In the genomic region with DNA sequence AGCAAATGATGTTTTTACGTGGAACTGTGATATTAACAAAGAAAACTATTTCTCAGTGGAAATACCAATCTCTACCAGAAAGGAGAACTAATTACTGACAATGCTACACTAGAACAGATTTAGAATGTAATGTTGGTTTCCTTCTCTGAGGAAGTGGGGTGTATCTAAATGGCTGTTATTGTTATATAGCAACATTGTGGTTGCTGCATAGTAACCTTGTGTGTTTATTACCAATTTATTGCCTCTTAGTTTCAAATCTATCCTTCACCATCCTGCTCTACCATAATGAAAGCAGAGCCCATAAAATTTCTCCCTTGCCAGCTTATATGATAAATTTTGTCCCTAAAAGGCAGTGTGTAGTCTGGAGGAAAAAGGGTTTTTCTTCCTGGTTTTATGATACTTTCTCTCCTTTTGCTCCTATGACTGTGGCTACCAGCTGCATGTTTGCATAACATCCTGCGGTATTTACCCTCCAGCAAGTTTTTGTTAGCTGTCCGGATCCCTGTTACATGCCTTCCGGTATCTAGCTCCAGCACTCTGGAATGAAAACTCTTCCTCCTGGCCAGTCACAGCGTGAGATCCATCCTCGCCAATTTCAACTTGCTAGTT, we compare ENCODE assay signal across 1 cellular context.
A peak's percentile ranks its signal among the peaks of the same experiment; 100 is the strongest.
TF ChIP-seq lines count a peak whose summit lies in the region.

No MANE protein-coding gene starts in this region.

TF ChIP-seq in HEK293, 187 proteins besides CTCF, POLR2A, EP300 and RAD21 (continued from another document):
- TF ChIP-seq ZNF600 (tag by site-specific recombination; IDR thresholded peaks at IDR 0.05) = peak; percentile 80
- TF ChIP-seq OSR2 (tag by site-specific recombination; IDR thresholded peaks at IDR 0.05) = peak; percentile 65
- TF ChIP-seq ZBTB17 (tag by site-specific recombination; IDR thresholded peaks at IDR 0.05) = 0 out of 2 replicates have a peak, but pooled peaks have one; percentile 41
- TF ChIP-seq, protein P1, sequence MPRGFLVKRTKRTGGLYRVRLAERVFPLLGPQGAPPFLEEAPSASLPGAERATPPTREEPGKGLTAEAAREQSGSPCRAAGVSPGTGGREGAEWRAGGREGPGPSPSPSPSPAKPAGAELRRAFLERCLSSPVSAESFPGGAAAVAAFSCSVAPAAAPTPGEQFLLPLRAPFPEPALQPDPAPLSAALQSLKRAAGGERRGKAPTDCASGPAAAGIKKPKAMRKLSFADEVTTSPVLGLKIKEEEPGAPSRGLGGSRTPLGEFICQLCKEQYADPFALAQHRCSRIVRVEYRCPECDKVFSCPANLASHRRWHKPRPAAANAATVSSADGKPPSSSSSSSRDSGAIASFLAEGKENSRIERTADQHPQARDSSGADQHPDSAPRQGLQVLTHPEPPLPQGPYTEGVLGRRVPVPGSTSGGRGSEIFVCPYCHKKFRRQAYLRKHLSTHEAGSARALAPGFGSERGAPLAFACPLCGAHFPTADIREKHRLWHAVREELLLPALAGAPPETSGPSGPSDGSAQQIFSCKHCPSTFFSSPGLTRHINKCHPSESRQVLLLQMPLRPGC (tag by site-specific recombination; IDR thresholded peaks at IDR 0.05) = no peak
- TF ChIP-seq ZBTB11 (tag by site-specific recombination; conservative IDR thresholded peaks at IDR 0.05; ENCODE audit: low read depth) = peak; percentile 39; the same call in 1 of the 2 replicates
- TF ChIP-seq IKZF3 (tag by site-specific recombination; IDR thresholded peaks at IDR 0.05) = peak; percentile 69; the same call in 1 of the 2 replicates
- TF ChIP-seq, protein P2, sequence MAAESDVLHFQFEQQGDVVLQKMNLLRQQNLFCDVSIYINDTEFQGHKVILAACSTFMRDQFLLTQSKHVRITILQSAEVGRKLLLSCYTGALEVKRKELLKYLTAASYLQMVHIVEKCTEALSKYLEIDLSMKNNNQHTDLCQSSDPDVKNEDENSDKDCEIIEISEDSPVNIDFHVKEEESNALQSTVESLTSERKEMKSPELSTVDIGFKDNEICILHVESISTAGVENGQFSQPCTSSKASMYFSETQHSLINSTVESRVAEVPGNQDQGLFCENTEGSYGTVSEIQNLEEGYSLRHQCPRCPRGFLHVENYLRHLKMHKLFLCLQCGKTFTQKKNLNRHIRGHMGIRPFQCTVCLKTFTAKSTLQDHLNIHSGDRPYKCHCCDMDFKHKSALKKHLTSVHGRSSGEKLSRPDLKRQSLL (tag by site-specific recombination; IDR thresholded peaks at IDR 0.05) = 0 out of 2 replicates have a peak, but pooled peaks have one; percentile 42
- TF ChIP-seq, protein P3, sequence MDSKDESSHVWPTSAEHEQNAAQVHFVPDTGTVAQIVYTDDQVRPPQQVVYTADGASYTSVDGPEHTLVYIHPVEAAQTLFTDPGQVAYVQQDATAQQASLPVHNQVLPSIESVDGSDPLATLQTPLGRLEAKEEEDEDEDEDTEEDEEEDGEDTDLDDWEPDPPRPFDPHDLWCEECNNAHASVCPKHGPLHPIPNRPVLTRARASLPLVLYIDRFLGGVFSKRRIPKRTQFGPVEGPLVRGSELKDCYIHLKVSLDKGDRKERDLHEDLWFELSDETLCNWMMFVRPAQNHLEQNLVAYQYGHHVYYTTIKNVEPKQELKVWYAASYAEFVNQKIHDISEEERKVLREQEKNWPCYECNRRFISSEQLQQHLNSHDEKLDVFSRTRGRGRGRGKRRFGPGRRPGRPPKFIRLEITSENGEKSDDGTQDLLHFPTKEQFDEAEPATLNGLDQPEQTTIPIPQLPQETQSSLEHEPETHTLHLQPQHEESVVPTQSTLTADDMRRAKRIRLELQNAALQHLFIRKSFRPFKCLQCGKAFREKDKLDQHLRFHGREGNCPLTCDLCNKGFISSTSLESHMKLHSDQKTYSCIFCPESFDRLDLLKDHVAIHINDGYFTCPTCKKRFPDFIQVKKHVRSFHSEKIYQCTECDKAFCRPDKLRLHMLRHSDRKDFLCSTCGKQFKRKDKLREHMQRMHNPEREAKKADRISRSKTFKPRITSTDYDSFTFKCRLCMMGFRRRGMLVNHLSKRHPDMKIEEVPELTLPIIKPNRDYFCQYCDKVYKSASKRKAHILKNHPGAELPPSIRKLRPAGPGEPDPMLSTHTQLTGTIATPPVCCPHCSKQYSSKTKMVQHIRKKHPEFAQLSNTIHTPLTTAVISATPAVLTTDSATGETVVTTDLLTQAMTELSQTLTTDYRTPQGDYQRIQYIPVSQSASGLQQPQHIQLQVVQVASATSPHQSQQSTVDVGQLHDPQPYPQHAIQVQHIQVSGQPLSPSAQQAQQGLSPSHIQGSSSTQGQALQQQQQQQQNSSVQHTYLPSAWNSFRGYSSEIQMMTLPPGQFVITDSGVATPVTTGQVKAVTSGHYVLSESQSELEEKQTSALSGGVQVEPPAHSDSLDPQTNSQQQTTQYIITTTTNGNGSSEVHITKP (tag by site-specific recombination; IDR thresholded peaks at IDR 0.05) = no peak
- TF ChIP-seq ZNF580 (tag by site-specific recombination; IDR thresholded peaks at IDR 0.05) = peak; percentile 64
- TF ChIP-seq ZNF518A (tag by site-specific recombination; conservative IDR thresholded peaks at IDR 0.05; ENCODE audit: low read depth) = 0 out of 2 replicates have a peak, but pooled peaks have one; percentile 14
- TF ChIP-seq ZNF544 (tag by site-specific recombination; IDR thresholded peaks at IDR 0.05) = no peak
- TF ChIP-seq ZNF10 (tag by site-specific recombination; IDR thresholded peaks at IDR 0.05) = 0 out of 2 replicates have a peak, but pooled peaks have one; percentile 9
- no peak for TF ChIP-seq PRDM1 (tag by site-specific recombination; IDR thresholded peaks at IDR 0.05)
- no peak for TF ChIP-seq ZNF624 (tag by site-specific recombination; IDR thresholded peaks at IDR 0.05)
- TF ChIP-seq FEZF1 (tag by site-specific recombination; IDR thresholded peaks at IDR 0.05) = peak; percentile 93
- peak; percentile 46; the same call in 1 of the 2 replicates for TF ChIP-seq ZIC2 (tag by site-specific recombination; IDR thresholded peaks at IDR 0.05)
- TF ChIP-seq, protein P4, sequence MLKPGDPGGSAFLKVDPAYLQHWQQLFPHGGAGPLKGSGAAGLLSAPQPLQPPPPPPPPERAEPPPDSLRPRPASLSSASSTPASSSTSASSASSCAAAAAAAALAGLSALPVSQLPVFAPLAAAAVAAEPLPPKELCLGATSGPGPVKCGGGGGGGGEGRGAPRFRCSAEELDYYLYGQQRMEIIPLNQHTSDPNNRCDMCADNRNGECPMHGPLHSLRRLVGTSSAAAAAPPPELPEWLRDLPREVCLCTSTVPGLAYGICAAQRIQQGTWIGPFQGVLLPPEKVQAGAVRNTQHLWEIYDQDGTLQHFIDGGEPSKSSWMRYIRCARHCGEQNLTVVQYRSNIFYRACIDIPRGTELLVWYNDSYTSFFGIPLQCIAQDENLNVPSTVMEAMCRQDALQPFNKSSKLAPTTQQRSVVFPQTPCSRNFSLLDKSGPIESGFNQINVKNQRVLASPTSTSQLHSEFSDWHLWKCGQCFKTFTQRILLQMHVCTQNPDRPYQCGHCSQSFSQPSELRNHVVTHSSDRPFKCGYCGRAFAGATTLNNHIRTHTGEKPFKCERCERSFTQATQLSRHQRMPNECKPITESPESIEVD (tag by site-specific recombination; IDR thresholded peaks at IDR 0.05) = peak; percentile 95
- TF ChIP-seq GLIS1 (tag by site-specific recombination; IDR thresholded peaks at IDR 0.05) = peak; percentile 33; the same call in 1 of the 2 replicates
- 0 out of 2 replicates have a peak, but pooled peaks have one; percentile 31 for TF ChIP-seq SP7 (tag by site-specific recombination; IDR thresholded peaks at IDR 0.05)
- no peak for TF ChIP-seq ZNF354C (tag by site-specific recombination; IDR thresholded peaks at IDR 0.05; ENCODE audit: borderline replicate concordance, low read depth)
- 0 out of 2 replicates have a peak, but pooled peaks have one; percentile 19 for TF ChIP-seq TRIM28 (IDR thresholded peaks at IDR 0.05; ENCODE audit: borderline replicate concordance, low read length)
- TF ChIP-seq REST (tag by site-specific recombination; IDR thresholded peaks at IDR 0.05) = peak; percentile 29; the same call in 1 of the 2 replicates
TF ChIP-seq in HEK293: peak in this region for 19.
